ENCODE assay signal across 14 cellular contexts in genomic region chr14:57686317-57686716, GRCh38.
"Had no signal": no experiment of that assay in that cellular context is flagged by ENCODE, and none has a peak within 500 bp of the region (broad histone marks: within the 10 kb centered on the region; RNA-seq: fewer than 3 reads in every experiment).

No MANE protein-coding gene starts in this region.

- H3K27ac ChIP-seq: cardiac muscle cell, gastroesophageal sphincter, heart right ventricle, ovary, stomach, VCaP had no signal

- H3K4me3 ChIP-seq: cardiac muscle cell, gastroesophageal sphincter, heart right ventricle, lung, ovary, stomach had no signal

- H3K4me1 ChIP-seq: gastroesophageal sphincter, heart right ventricle, stomach had no signal

- ATAC-seq: activated CD8-positive, alpha-beta memory T cell treated with anti-CD3 and anti-CD28 coated beads, Interleukin-2, amount 10 ng/mL, durations not matched to agents 7 days and 5 days; gastroesophageal sphincter; heart right ventricle; left cardiac atrium had no signal

- DNase-seq: activated CD4-positive, alpha-beta T cell treated with anti-CD3 and anti-CD28 coated beads for 1 hour; activated CD4-positive, alpha-beta T cell treated with anti-CD3 and anti-CD28 coated beads, Interleukin-2, amount 50 U/mL, for 48 hours; activated CD8-positive, alpha-beta memory T cell treated with anti-CD3 and anti-CD28 coated beads, Interleukin-2, amount 10 ng/mL, durations not matched to agents 7 days and 5 days; activated naive CD4-positive, alpha-beta T cell treated with anti-CD3 and anti-CD28 coated beads, Interleukin-2, amount 10 ng/mL, durations not matched to agents 7 days and 5 days; activated T-cell treated with anti-CD3 and anti-CD28 coated beads, Interleukin-2, amount 50 U/mL, for 1 hour; heart right ventricle; left cardiac atrium; ovary; stimulated activated CD4-positive, alpha-beta T cell treated with anti-CD3 and anti-CD28 coated beads, Interleukin-2, amount 100 ng/mL, for 24 hours; stomach had no signal

- H3K27me3 ChIP-seq: cardiac muscle cell, gastroesophageal sphincter, ovary, stomach had no signal

- H3K9me3 ChIP-seq: ovary, stomach had no signal

- H3K36me3 ChIP-seq: cardiac muscle cell, gastroesophageal sphincter, heart right ventricle, ovary, stomach had no signal
